ENCODE assay signal across 38 cellular contexts in genomic region chr22:20057596-20058268, GRCh38.
"Had no signal": no experiment of that assay in that cellular context is flagged by ENCODE, and none has a peak within 500 bp of the region (broad histone marks: within the 10 kb centered on the region; RNA-seq: fewer than 3 reads in every experiment).

No MANE protein-coding gene starts in this region.

- ATAC-seq: activated naive CD4-positive, alpha-beta T cell treated with anti-CD3 and anti-CD28 coated beads, Interleukin-2, amount 50 U/mL, for 72 hours; activated naive CD8-positive, alpha-beta T cell treated with anti-CD3 and anti-CD28 coated beads, Interleukin-2, amount 50 U/mL, for 24 hours; activated T-cell treated with anti-CD3 and anti-CD28 coated beads, Interleukin-2, amount 50 U/mL, for 4 hours; PC-3 had no signal

- H3K9me3 ChIP-seq: MG63, Peyer's patch had no signal

- H3K4me1 ChIP-seq: Peyer's patch had no signal

- H3K36me3 ChIP-seq: WERI-Rb-1 had no signal

- H3K4me3 ChIP-seq: MG63, Peyer's patch had no signal

- DNase-seq: activated CD4-positive, alpha-beta memory T cell treated with anti-CD3 and anti-CD28 coated beads for 36 hours; activated CD4-positive, alpha-beta T cell treated with anti-CD3 and anti-CD28 coated beads for 1 hour; activated CD4-positive, alpha-beta T cell treated with anti-CD3 and anti-CD28 coated beads, Interleukin-2, amount 50 U/mL, for 1 hour; activated CD4-positive, CD25-positive, alpha-beta regulatory T cell; activated CD8-positive, alpha-beta memory T cell treated with anti-CD3 and anti-CD28 coated beads, Interleukin-2, amount 50 U/mL, for 4 hours; activated gamma-delta T cell treated with Interleukin-2 at 50 U/mL for 16 hours; activated naive CD4-positive, alpha-beta T cell treated with anti-CD3 and anti-CD28 coated beads for 36 hours; activated naive CD8-positive, alpha-beta T cell treated with anti-CD3 and anti-CD28 coated beads, Interleukin-2, amount 50 U/mL, for 24 hours; activated T-cell treated with anti-CD3 and anti-CD28 coated beads for 4 hours; activated T-cell treated with anti-CD3 and anti-CD28 coated beads, Interleukin-2, amount 50 U/mL, for 4 hours; anterior cingulate cortex; caudate nucleus; cerebellar nuclear complex; Kasumi-1; KG1; MG63; NCI-H1048; NCI-H1105 treated with DMSO at 0.1 percent for 48 hours; NCI-H1436; NCI-H1694; NCI-H1930; NCI-H2081 treated with DMSO at 0.1 percent for 48 hours; NCI-H345; NCI-H526; NCI-H748 treated with DMSO at 0.1 percent for 48 hours; NK-92 treated with Interleukin-12 subunit alpha and Interleukin-12 subunit beta, amount 100 ng/mL, for 24 hours; PC-3; Right ventricle myocardium superior; RPMI8226; SW 1271; T-helper 1 cell; T-helper 2 cell; T1000; WERI-Rb-1 had no signal

- H3K9me3 Mint-ChIP-seq: activated CD4-positive, alpha-beta memory T cell treated with anti-CD3 and anti-CD28 coated beads for 36 hours; activated naive CD4-positive, alpha-beta T cell treated with anti-CD3 and anti-CD28 coated beads for 36 hours; activated naive CD4-positive, alpha-beta T cell treated with anti-CD3 and anti-CD28 coated beads, Interleukin-2, amount 50 U/mL, for 72 hours; activated naive CD8-positive, alpha-beta T cell treated with anti-CD3 and anti-CD28 coated beads, Interleukin-2, amount 50 U/mL, for 24 hours; activated T-cell treated with anti-CD3 and anti-CD28 coated beads, Interleukin-2, amount 50 U/mL, for 4 hours; activated T-helper 1 cell treated with anti-CD3 and anti-CD28 coated beads, Interleukin-12 subunit alpha, Interleukin-12 subunit beta, Interleukin-2, Interleukin-4 antibody, amounts not matched to agents 30 ng/mL and 10 ng/mL and 1 ng/mL, durations not matched to agents 14 hours and 24 hours and 36 hours; brain had no signal

- H3K4me3 Mint-ChIP-seq: activated CD4-positive, alpha-beta memory T cell treated with anti-CD3 and anti-CD28 coated beads for 36 hours; activated naive CD4-positive, alpha-beta T cell treated with anti-CD3 and anti-CD28 coated beads for 36 hours; activated naive CD8-positive, alpha-beta T cell treated with anti-CD3 and anti-CD28 coated beads, Interleukin-2, amount 50 U/mL, for 24 hours; activated T-cell treated with anti-CD3 and anti-CD28 coated beads, Interleukin-2, amount 50 U/mL, for 4 hours; activated T-helper 1 cell treated with anti-CD3 and anti-CD28 coated beads, Interleukin-12 subunit alpha, Interleukin-12 subunit beta, Interleukin-2, Interleukin-4 antibody, amounts not matched to agents 30 ng/mL and 10 ng/mL and 1 ng/mL, durations not matched to agents 14 hours and 24 hours and 36 hours; brain had no signal

- H3K27me3 ChIP-seq: MG63, Peyer's patch had no signal

- H3K36me3 Mint-ChIP-seq: activated naive CD4-positive, alpha-beta T cell treated with anti-CD3 and anti-CD28 coated beads, Interleukin-2, amount 50 U/mL, for 72 hours had no signal

- H3K27ac Mint-ChIP-seq: activated CD4-positive, alpha-beta memory T cell treated with anti-CD3 and anti-CD28 coated beads for 36 hours; activated naive CD4-positive, alpha-beta T cell treated with anti-CD3 and anti-CD28 coated beads for 36 hours; activated naive CD4-positive, alpha-beta T cell treated with anti-CD3 and anti-CD28 coated beads, Interleukin-2, amount 50 U/mL, for 72 hours; activated naive CD8-positive, alpha-beta T cell treated with anti-CD3 and anti-CD28 coated beads, Interleukin-2, amount 50 U/mL, for 24 hours; activated T-helper 1 cell treated with anti-CD3 and anti-CD28 coated beads, Interleukin-12 subunit alpha, Interleukin-12 subunit beta, Interleukin-2, Interleukin-4 antibody, amounts not matched to agents 30 ng/mL and 10 ng/mL and 1 ng/mL, durations not matched to agents 14 hours and 24 hours and 36 hours had no signal

- H3K27ac ChIP-seq: Peyer's patch, WERI-Rb-1 had no signal
